1 cellular context compared by ENCODE assay signal in the genomic region with DNA sequence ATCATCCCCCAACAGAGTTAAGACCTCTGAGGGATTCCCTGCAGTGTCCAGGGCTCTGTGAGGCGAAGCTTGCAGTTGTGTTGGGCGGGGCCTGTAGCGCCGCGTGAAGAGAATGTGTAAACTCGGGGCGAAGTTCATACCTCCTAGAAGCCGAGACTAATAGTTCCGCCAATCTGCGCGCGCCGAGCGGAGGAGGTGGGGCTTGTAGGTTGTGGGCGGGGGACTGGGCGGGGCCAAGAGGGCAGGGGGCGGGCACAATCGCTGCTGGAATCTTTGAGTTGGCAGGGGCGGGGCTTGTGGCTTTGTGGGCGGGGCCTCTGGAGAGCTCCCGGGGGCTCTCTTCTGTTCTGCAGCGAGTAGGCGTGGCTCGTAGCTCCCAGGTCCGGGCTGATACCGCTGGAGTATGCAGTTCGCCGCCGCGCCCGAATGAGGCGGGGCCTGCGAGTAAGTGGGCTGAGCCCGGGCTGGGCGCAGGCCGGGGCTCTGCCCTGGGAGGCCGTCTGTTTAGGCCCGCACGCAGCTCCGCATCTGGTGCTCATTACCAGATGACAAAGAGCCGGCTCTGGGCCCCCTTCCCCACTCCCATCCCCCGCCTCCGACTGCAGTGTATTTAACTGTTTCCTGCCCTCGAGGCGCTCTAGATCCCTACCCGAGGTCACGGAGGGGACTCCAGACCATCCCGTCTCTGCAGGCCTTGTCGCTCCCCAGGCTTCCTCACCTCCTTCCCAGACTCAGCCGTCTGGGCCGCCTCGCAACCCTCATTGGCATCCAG.
TF ChIP-seq lines count a peak whose summit lies in the region.

No MANE protein-coding gene starts in this region.

TF ChIP-seq in H1, 55 proteins besides CTCF, POLR2A, EP300 and RAD21:
- TF ChIP-seq TCF12 (IDR thresholded peaks at IDR 0.05; ENCODE audit: low read depth, low read length) (no peak), CREB1 (IDR thresholded peaks at IDR 0.05) (0 out of 2 replicates have a peak, but pooled peaks have one; percentile 14), TAF7 (optimal IDR thresholded peaks at IDR 0.05; ENCODE audit: borderline replicate concordance, low read depth, low read length) (no peak), SIX5 (IDR thresholded peaks at IDR 0.05; ENCODE audit: low read depth, low read length) (no peak), ASH2L (IDR thresholded peaks at IDR 0.05; ENCODE audit: low read length) (no peak), KDM1A (IDR thresholded peaks at IDR 0.05; ENCODE audit: borderline replicate concordance, low read length) (no peak; the same call in none of the 2 replicates), GTF2F1 (IDR thresholded peaks at IDR 0.05; ENCODE audit: borderline replicate concordance, low read depth, low read length) (no peak), TBP (IDR thresholded peaks at IDR 0.05; ENCODE audit: low read depth, low read length) (0 out of 2 replicates have a peak, but pooled peaks have one; percentile 20), POLR2AphosphoS5 (IDR thresholded peaks at IDR 0.05; ENCODE audit: low read depth, low read length) (peak; percentile 36; the same call in 1 of the 2 replicates), RFX5 (IDR thresholded peaks at IDR 0.05; ENCODE audit: borderline replicate concordance, low read depth, low read length) (no peak), JUND (IDR thresholded peaks at IDR 0.05; ENCODE audit: low read length) (no peak), NANOG (IDR thresholded peaks at IDR 0.05; ENCODE audit: insufficient read depth, low read depth, low read length, poor library complexity, severe bottlenecking) (no peak), YY1 (IDR thresholded peaks at IDR 0.05; ENCODE audit: low read depth, low read length) (0 out of 2 replicates have a peak, but pooled peaks have one; percentile 7), PHF8 (conservative IDR thresholded peaks at IDR 0.05; ENCODE audit: low read depth, low read length) (peak; percentile 37; the same call in 1 of the 2 replicates), SP1 (IDR thresholded peaks at IDR 0.05; ENCODE audit: low read depth, low read length) (peak; percentile 58; the same call in 1 of the 2 replicates), SP2 (IDR thresholded peaks at IDR 0.05; ENCODE audit: low read length) (no peak), HDAC6 (IDR thresholded peaks at IDR 0.05; ENCODE audit: low read depth, low read length) (no peak), ZNF274 (IDR thresholded peaks at IDR 0.05; ENCODE audit: borderline replicate concordance, extremely low read depth, low read length) (no peak), SIN3A (conservative IDR thresholded peaks at IDR 0.05 in 1 of 2, IDR thresholded peaks at IDR 0.05 in 1 of 2; ENCODE audit: low read depth in 1 of 2, low read length in 2 of 2) (no peak), CHD2 (IDR thresholded peaks at IDR 0.05; ENCODE audit: low read length) (no peak), SUZ12 (IDR thresholded peaks at IDR 0.05; ENCODE audit: low read length) (no peak), KDM4A (IDR thresholded peaks at IDR 0.05; ENCODE audit: low read depth, low read length, severe bottlenecking) (no peak), SP4 (IDR thresholded peaks at IDR 0.05; ENCODE audit: low read length) (no peak), MAFK (IDR thresholded peaks at IDR 0.05; ENCODE audit: low read depth, low read length) (no peak), KDM5A (IDR thresholded peaks at IDR 0.05; ENCODE audit: low read length) (no peak), EGR1 (IDR thresholded peaks at IDR 0.05; ENCODE audit: borderline replicate concordance, low read depth, low read length) (no peak), CHD1 (IDR thresholded peaks at IDR 0.05; ENCODE audit: low read depth, low read length) (no peak), JUN (IDR thresholded peaks at IDR 0.05; ENCODE audit: low read depth, low read length) (no peak), EZH2 (IDR thresholded peaks at IDR 0.05; ENCODE audit: low read depth, low read length, severe bottlenecking) (no peak), RNF2 (IDR thresholded peaks at IDR 0.05; ENCODE audit: borderline replicate concordance, low read depth, low read length, missing control alignments, poor library complexity, severe bottlenecking) (no peak), TAF1 (IDR thresholded peaks at IDR 0.05; ENCODE audit: low read depth, low read length) (peak; percentile 55), RXRA (IDR thresholded peaks at IDR 0.05; ENCODE audit: insufficient read depth, low read depth, low read length) (0 out of 2 replicates have a peak, but pooled peaks have one; percentile 68), SIRT6 (IDR thresholded peaks at IDR 0.05; ENCODE audit: low read length) (no peak), BACH1 (IDR thresholded peaks at IDR 0.05; ENCODE audit: low read length) (no peak), HDAC2 (IDR thresholded peaks at IDR 0.05; ENCODE audit: borderline replicate concordance in 1 of 2, low read depth in 2 of 2, low read length in 2 of 2) (peak in 1 of 2 experiments; percentile 41; a peak in 2 of 4 replicates), CBX8 (IDR thresholded peaks at IDR 0.05; ENCODE audit: borderline replicate concordance, low read depth, low read length) (no peak), SAP30 (IDR thresholded peaks at IDR 0.05; ENCODE audit: insufficient read depth, insufficient replicate concordance, low read length) (no peak), CTBP2 (IDR thresholded peaks at IDR 0.05; ENCODE audit: borderline replicate concordance, insufficient read depth, insufficient read length, low read length) (no peak), CBX5 (IDR thresholded peaks at IDR 0.05; ENCODE audit: low read depth, low read length) (no peak), CEBPB (IDR thresholded peaks at IDR 0.05; ENCODE audit: low read depth, low read length) (no peak), SRF (IDR thresholded peaks at IDR 0.05; ENCODE audit: low read depth, low read length) (no peak), POU5F1 (IDR thresholded peaks at IDR 0.05; ENCODE audit: low read depth, low read length) (no peak), TEAD4 (IDR thresholded peaks at IDR 0.05; ENCODE audit: low read depth, low read length) (no peak), NRF1 (IDR thresholded peaks at IDR 0.05; ENCODE audit: low read depth, low read length) (no peak), GABPA (IDR thresholded peaks at IDR 0.05; ENCODE audit: borderline replicate concordance, insufficient read depth, low read length) (no peak), FOSL1 (IDR thresholded peaks at IDR 0.05; ENCODE audit: insufficient read depth, low read depth, low read length) (no peak), BCL11A (IDR thresholded peaks at IDR 0.05; ENCODE audit: low read depth in 2 of 2, low read length in 2 of 2) (no peak), BRCA1 (IDR thresholded peaks at IDR 0.05; ENCODE audit: low read depth, low read length) (no peak), RBBP5 (IDR thresholded peaks at IDR 0.05; ENCODE audit: borderline replicate concordance, low read depth, low read length) (no peak)
- TF ChIP-seq, protein P1, sequence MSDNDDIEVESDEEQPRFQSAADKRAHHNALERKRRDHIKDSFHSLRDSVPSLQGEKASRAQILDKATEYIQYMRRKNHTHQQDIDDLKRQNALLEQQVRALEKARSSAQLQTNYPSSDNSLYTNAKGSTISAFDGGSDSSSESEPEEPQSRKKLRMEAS (IDR thresholded peaks at IDR 0.05), result no peak
- TF ChIP-seq, protein P2, sequence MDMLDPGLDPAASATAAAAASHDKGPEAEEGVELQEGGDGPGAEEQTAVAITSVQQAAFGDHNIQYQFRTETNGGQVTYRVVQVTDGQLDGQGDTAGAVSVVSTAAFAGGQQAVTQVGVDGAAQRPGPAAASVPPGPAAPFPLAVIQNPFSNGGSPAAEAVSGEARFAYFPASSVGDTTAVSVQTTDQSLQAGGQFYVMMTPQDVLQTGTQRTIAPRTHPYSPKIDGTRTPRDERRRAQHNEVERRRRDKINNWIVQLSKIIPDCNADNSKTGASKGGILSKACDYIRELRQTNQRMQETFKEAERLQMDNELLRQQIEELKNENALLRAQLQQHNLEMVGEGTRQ (IDR thresholded peaks at IDR 0.05; ENCODE audit: low read length), result no peak
- TF ChIP-seq, protein P3, sequence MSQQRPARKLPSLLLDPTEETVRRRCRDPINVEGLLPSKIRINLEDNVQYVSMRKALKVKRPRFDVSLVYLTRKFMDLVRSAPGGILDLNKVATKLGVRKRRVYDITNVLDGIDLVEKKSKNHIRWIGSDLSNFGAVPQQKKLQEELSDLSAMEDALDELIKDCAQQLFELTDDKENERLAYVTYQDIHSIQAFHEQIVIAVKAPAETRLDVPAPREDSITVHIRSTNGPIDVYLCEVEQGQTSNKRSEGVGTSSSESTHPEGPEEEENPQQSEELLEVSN (IDR thresholded peaks at IDR 0.05), result peak; percentile 44
- TF ChIP-seq, protein P4, sequence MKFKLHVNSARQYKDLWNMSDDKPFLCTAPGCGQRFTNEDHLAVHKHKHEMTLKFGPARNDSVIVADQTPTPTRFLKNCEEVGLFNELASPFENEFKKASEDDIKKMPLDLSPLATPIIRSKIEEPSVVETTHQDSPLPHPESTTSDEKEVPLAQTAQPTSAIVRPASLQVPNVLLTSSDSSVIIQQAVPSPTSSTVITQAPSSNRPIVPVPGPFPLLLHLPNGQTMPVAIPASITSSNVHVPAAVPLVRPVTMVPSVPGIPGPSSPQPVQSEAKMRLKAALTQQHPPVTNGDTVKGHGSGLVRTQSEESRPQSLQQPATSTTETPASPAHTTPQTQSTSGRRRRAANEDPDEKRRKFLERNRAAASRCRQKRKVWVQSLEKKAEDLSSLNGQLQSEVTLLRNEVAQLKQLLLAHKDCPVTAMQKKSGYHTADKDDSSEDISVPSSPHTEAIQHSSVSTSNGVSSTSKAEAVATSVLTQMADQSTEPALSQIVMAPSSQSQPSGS (IDR thresholded peaks at IDR 0.05; ENCODE audit: low read length), result no peak
- TF ChIP-seq, protein P5, sequence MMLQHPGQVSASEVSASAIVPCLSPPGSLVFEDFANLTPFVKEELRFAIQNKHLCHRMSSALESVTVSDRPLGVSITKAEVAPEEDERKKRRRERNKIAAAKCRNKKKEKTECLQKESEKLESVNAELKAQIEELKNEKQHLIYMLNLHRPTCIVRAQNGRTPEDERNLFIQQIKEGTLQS (IDR thresholded peaks at IDR 0.05; ENCODE audit: insufficient read depth, low read depth, low read length), result no peak
- TF ChIP-seq, protein P6, sequence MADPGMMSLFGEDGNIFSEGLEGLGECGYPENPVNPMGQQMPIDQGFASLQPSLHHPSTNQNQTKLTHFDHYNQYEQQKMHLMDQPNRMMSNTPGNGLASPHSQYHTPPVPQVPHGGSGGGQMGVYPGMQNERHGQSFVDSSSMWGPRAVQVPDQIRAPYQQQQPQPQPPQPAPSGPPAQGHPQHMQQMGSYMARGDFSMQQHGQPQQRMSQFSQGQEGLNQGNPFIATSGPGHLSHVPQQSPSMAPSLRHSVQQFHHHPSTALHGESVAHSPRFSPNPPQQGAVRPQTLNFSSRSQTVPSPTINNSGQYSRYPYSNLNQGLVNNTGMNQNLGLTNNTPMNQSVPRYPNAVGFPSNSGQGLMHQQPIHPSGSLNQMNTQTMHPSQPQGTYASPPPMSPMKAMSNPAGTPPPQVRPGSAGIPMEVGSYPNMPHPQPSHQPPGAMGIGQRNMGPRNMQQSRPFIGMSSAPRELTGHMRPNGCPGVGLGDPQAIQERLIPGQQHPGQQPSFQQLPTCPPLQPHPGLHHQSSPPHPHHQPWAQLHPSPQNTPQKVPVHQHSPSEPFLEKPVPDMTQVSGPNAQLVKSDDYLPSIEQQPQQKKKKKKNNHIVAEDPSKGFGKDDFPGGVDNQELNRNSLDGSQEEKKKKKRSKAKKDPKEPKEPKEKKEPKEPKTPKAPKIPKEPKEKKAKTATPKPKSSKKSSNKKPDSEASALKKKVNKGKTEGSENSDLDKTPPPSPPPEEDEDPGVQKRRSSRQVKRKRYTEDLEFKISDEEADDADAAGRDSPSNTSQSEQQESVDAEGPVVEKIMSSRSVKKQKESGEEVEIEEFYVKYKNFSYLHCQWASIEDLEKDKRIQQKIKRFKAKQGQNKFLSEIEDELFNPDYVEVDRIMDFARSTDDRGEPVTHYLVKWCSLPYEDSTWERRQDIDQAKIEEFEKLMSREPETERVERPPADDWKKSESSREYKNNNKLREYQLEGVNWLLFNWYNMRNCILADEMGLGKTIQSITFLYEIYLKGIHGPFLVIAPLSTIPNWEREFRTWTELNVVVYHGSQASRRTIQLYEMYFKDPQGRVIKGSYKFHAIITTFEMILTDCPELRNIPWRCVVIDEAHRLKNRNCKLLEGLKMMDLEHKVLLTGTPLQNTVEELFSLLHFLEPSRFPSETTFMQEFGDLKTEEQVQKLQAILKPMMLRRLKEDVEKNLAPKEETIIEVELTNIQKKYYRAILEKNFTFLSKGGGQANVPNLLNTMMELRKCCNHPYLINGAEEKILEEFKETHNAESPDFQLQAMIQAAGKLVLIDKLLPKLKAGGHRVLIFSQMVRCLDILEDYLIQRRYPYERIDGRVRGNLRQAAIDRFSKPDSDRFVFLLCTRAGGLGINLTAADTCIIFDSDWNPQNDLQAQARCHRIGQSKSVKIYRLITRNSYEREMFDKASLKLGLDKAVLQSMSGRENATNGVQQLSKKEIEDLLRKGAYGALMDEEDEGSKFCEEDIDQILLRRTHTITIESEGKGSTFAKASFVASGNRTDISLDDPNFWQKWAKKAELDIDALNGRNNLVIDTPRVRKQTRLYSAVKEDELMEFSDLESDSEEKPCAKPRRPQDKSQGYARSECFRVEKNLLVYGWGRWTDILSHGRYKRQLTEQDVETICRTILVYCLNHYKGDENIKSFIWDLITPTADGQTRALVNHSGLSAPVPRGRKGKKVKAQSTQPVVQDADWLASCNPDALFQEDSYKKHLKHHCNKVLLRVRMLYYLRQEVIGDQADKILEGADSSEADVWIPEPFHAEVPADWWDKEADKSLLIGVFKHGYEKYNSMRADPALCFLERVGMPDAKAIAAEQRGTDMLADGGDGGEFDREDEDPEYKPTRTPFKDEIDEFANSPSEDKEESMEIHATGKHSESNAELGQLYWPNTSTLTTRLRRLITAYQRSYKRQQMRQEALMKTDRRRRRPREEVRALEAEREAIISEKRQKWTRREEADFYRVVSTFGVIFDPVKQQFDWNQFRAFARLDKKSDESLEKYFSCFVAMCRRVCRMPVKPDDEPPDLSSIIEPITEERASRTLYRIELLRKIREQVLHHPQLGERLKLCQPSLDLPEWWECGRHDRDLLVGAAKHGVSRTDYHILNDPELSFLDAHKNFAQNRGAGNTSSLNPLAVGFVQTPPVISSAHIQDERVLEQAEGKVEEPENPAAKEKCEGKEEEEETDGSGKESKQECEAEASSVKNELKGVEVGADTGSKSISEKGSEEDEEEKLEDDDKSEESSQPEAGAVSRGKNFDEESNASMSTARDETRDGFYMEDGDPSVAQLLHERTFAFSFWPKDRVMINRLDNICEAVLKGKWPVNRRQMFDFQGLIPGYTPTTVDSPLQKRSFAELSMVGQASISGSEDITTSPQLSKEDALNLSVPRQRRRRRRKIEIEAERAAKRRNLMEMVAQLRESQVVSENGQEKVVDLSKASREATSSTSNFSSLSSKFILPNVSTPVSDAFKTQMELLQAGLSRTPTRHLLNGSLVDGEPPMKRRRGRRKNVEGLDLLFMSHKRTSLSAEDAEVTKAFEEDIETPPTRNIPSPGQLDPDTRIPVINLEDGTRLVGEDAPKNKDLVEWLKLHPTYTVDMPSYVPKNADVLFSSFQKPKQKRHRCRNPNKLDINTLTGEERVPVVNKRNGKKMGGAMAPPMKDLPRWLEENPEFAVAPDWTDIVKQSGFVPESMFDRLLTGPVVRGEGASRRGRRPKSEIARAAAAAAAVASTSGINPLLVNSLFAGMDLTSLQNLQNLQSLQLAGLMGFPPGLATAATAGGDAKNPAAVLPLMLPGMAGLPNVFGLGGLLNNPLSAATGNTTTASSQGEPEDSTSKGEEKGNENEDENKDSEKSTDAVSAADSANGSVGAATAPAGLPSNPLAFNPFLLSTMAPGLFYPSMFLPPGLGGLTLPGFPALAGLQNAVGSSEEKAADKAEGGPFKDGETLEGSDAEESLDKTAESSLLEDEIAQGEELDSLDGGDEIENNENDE (IDR thresholded peaks at IDR 0.05; ENCODE audit: insufficient replicate concordance, low read length), result no peak
